ENCODE assay signal across 18 cellular contexts in the genomic region with DNA sequence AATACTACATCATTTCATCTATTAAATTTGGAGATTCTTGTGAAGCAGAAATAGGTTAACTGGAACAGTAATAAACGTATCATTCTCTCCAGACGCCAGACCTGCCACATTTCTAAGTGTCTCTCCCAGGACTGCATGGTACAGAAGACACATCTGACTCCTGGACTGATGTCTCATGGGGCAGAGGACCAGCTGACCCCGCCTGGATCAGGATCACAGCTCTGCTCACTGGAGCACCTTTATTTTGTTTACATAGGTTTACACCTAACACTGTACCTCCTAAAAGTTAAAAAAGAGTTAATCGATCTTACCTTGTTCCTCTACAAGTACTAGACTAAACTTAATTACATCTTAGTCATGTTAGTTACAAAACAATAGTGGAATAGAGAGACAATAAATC. TPM values are rescaled to one million over a fixed set of nuclear protein-coding genes. Genes with fewer than 3 reads are reported as not detected.
DNase-seq lines count a peak whose midpoint lies in the region; ATAC-seq and TF ChIP-seq lines count a peak whose summit lies in the region.
"Had no signal": no experiment of that assay in that cellular context is flagged by ENCODE, and none has a peak within 500 bp of the region (broad histone marks: within the 10 kb centered on the region; RNA-seq: fewer than 3 reads in every experiment).

No MANE protein-coding gene starts in this region.

- ATAC-seq in esophagus mucosa (peak; percentile 70), left lung (peak; percentile 14), mucosa of descending colon (peak; percentile 82), GM19035 (IDR thresholded peaks at IDR 0.05; ENCODE audit: unreplicated experiment) (no peak)

- no peak overlapping the region for H3K4me3 ChIP-seq in PC-9
- H3K4me3 ChIP-seq in left lung = no peak overlapping the region
- no peak overlapping the region for H3K4me3 ChIP-seq in mucosa of descending colon
- H3K4me3 ChIP-seq in Caco-2 (ENCODE audit: low read depth, low read length) = no peak overlapping the region
- H3K4me3 ChIP-seq in BE2C (ENCODE audit: low read depth, low read length) = no peak overlapping the region
- H3K4me3 ChIP-seq in Peyer's patch = no peak overlapping the region
- H3K4me3 ChIP-seq: BLaER1 had no signal

- 0 out of 2 replicates have a peak, but pooled peaks cover 5% of the 10 kb centered on the region for H3K9me2 ChIP-seq in PC-9 (ENCODE audit: insufficient read depth)

- H3K9me3 ChIP-seq in PC-9 (ENCODE audit: insufficient read depth, low read depth) = no peaks in the 10 kb centered on the region
- H3K9me3 ChIP-seq in left lung = peaks cover 0 to 7% of the 10 kb centered on the region in 2 donors
- no peaks in the 10 kb centered on the region for H3K9me3 ChIP-seq in mucosa of descending colon
- H3K9me3 ChIP-seq in Caco-2 = 0 out of 2 replicates have a peak, but pooled peaks cover 4% of the 10 kb centered on the region
- H3K9me3 ChIP-seq in BE2C = no peaks in the 10 kb centered on the region
- no peaks in the 10 kb centered on the region for H3K9me3 ChIP-seq in Peyer's patch

- DNase-seq in PC-9 (no peak), left lung (no peak), mucosa of descending colon (no peak), Caco-2 (no peak), BE2C (no peak), Peyer's patch (no peak)
- DNase-seq: ACHN; AML-193; Calu3; CD4-positive, alpha-beta memory T cell; DMS79 treated with DMSO at 0.1 percent for 48 hours; GF-D8; H9 had no signal

- peaks cover 10% of the 10 kb centered on the region; the same call in 1 of the 2 replicates for H3K79me2 ChIP-seq in PC-9 (ENCODE audit: low read depth)

- no peaks in the 10 kb centered on the region for H3K27me3 Mint-ChIP-seq in Caco-2 (ENCODE audit: insufficient read depth, unreplicated experiment)

- TF ChIP-seq POLR2A in Peyer's patch (IDR thresholded peaks at IDR 0.05) = no peak

- no peaks in the 10 kb centered on the region for H3K27me3 ChIP-seq in PC-9 (ENCODE audit: insufficient read depth, low read depth)
- H3K27me3 ChIP-seq in left lung = peaks cover 0 to 17% of the 10 kb centered on the region in 2 donors
- H3K27me3 ChIP-seq in Caco-2 (replicated peaks; ENCODE audit: control insufficient read depth, insufficient read depth, low read length) = no peaks in the 10 kb centered on the region
- H3K27me3 ChIP-seq in BE2C = peaks cover 27% of the 10 kb centered on the region
- no peaks in the 10 kb centered on the region for H3K27me3 ChIP-seq in Peyer's patch
- H3K27me3 ChIP-seq: BLaER1 had no signal

- peaks cover 18% of the 10 kb centered on the region for H3K36me3 Mint-ChIP-seq in Caco-2 (ENCODE audit: insufficient read depth, unreplicated experiment)
- H3K36me3 Mint-ChIP-seq: CD14-positive monocyte; CD4-positive, alpha-beta memory T cell had no signal

- H3K27ac ChIP-seq in PC-9 = peak overlapping the region; percentile 67
- H3K27ac ChIP-seq in left lung = no peak overlapping the region
- no peak overlapping the region for H3K27ac ChIP-seq in Peyer's patch
- H3K27ac ChIP-seq: BLaER1 had no signal

- peaks cover 27% of the 10 kb centered on the region for H3F3A ChIP-seq in PC-9 (ENCODE audit: insufficient read depth, low read depth)

- peaks cover 16% of the 10 kb centered on the region for H3K36me3 ChIP-seq in PC-9 (ENCODE audit: low read depth)
- no peaks in the 10 kb centered on the region for H3K36me3 ChIP-seq in left lung
- no peaks in the 10 kb centered on the region for H3K36me3 ChIP-seq in mucosa of descending colon (ENCODE audit: low read depth)
- no peaks in the 10 kb centered on the region for H3K36me3 ChIP-seq in Caco-2 (ENCODE audit: control insufficient read depth, insufficient read depth, low read length)
- no peaks in the 10 kb centered on the region for H3K36me3 ChIP-seq in BE2C
- H3K36me3 ChIP-seq in Peyer's patch = peaks cover 0 to 2% (median 0%) of the 10 kb centered on the region in 3 donors
- H3K36me3 ChIP-seq: BLaER1 had no signal

- no peak overlapping the region for H3K27ac Mint-ChIP-seq in Caco-2 (ENCODE audit: unreplicated experiment)
- H3K27ac Mint-ChIP-seq: CD14-positive monocyte, H9 had no signal

- POLR2A ChIA-PET in PC-9 (lab: Charles Lee; ENCODE audit: unreplicated experiment) = no interaction called here
- POLR2A ChIA-PET in Caco-2 (lab: Charles Lee) = interaction anchor here (0.7 kb wide), 1 partner anchor 13 kb away, joined by 4 read pairs; no protein-coding TSS in a partner anchor

- intact Hi-C loops in PC-9 (cut with micrococcal nuclease; ENCODE audit: unreplicated experiment) = no loop called here
- intact Hi-C loops in left lung (cut with DNase I) = no loop called here
- intact Hi-C loops in mucosa of descending colon (cut with DNase I, micrococcal nuclease) = no loop called here
- intact Hi-C loops in Caco-2 (cut with micrococcal nuclease; ENCODE audit: unreplicated experiment) = loop anchor here (2.0 kb wide), 1 partner anchor 14 kb away; no protein-coding TSS in a partner anchor

- H3K4me1 Mint-ChIP-seq in Caco-2 (ENCODE audit: low read depth, unreplicated experiment) = no peaks in the 10 kb centered on the region
- H3K4me1 Mint-ChIP-seq: CD4-positive, alpha-beta memory T cell had no signal

- peak overlapping the region; percentile 31 for H3K4me2 ChIP-seq in PC-9
- H3K4me2 ChIP-seq: BLaER1 had no signal

- BruUV-seq in PC-9 (replicated peaks; lab: Mats Ljungman, UMichigan) (no TSS peak), Caco-2 (replicated peaks; lab: Mats Ljungman, UMichigan) (no TSS peak)

- no peak overlapping the region for H3K4me3 Mint-ChIP-seq in Caco-2 (ENCODE audit: unreplicated experiment)
- H3K4me3 Mint-ChIP-seq: CD14-positive monocyte; CD4-positive, alpha-beta memory T cell; H9 had no signal

- H3K4me1 ChIP-seq in PC-9 (replicated peaks; ENCODE audit: insufficient read depth) = peaks cover 12% of the 10 kb centered on the region
- no peaks in the 10 kb centered on the region for H3K4me1 ChIP-seq in left lung
- peaks cover 4% of the 10 kb centered on the region for H3K4me1 ChIP-seq in mucosa of descending colon (ENCODE audit: low read depth)
- no peaks in the 10 kb centered on the region for H3K4me1 ChIP-seq in Caco-2
- no peaks in the 10 kb centered on the region for H3K4me1 ChIP-seq in BE2C
- H3K4me1 ChIP-seq in Peyer's patch = no peaks in the 10 kb centered on the region

- TF ChIP-seq CTCF in PC-9 (conservative IDR thresholded peaks at IDR 0.05) (no peak), left lung (IDR thresholded peaks at IDR 0.05) (no peak), mucosa of descending colon (IDR thresholded peaks at IDR 0.05) (no peak), Caco-2 (IDR thresholded peaks at IDR 0.05; ENCODE audit: insufficient read depth in 1 of 2, low read depth in 1 of 2, low read length in 1 of 2, severe bottlenecking in 1 of 2, unreplicated experiment in 1 of 2) (no peak), BE2C (IDR thresholded peaks at IDR 0.05; ENCODE audit: low read depth, low read length) (no peak), Peyer's patch (IDR thresholded peaks at IDR 0.05) (no peak)

- CTCF ChIA-PET in PC-9 (lab: Charles Lee) = no interaction called here
- CTCF ChIA-PET in Caco-2 (lab: Charles Lee) = no interaction called here

- no peaks in the 10 kb centered on the region for H4K20me1 ChIP-seq in PC-9 (ENCODE audit: insufficient read depth)
- H4K20me1 ChIP-seq: BLaER1 had no signal

- H3K9me3 Mint-ChIP-seq in Caco-2 (ENCODE audit: unreplicated experiment) = no peaks in the 10 kb centered on the region
- H3K9me3 Mint-ChIP-seq: H9 had no signal

- no peak overlapping the region for H2AFZ ChIP-seq in PC-9

RNA-seq across cellular contexts. Expression of a gene that starts 11.2 kb away (rescaled TPM):
- 15.3 and 20.7 TPM in 2 replicates for total RNA-seq in PC-9 (2021)
- 11.0 TPM for total RNA-seq in esophagus mucosa
- 1 to 10 TPM; 5.8 to 8.3 TPM for total RNA-seq in left lung
- 10 to 100 TPM; 11.5 to 36.3 (median 15.2) TPM for total RNA-seq in mucosa of descending colon
- 8.8 and 11.5 TPM in 2 replicates for total RNA-seq in Caco-2 (2022)
- not detected for polyA plus RNA-seq in BE2C (2012; ENCODE audit: insufficient read depth, insufficient read length, low read depth)
- total RNA-seq in Peyer's patch = 10 to 100 TPM; 25.5 to 38.7 (median 28.9) TPM
- total RNA-seq: A172; CD4-positive, alpha-beta memory T cell had no signal
- polyA plus RNA-seq: CD14-positive monocyte; CD4-positive, alpha-beta memory T cell had no signal
